7 cellular contexts compared by ENCODE assay signal in genomic region chr12:110826592-110827200, GRCh38. TPM values are rescaled to one million over a fixed set of nuclear protein-coding genes. Genes with fewer than 3 reads are reported as not detected.
DNase-seq lines count a peak whose midpoint lies in the region; ATAC-seq, FAIRE-seq and TF ChIP-seq lines count a peak whose summit lies in the region.

No MANE protein-coding gene starts in this region.

- peak overlapping the region; percentile 80 for H3K4me3 Mint-ChIP-seq in memory B cell

- ATAC-seq in HG03520 (IDR thresholded peaks at IDR 0.05; ENCODE audit: unreplicated experiment) (peak; percentile 51), memory B cell (ENCODE audit: low read depth) (peak; percentile 99)

- H3K27me3 Mint-ChIP-seq in memory B cell, result peaks cover 7% of the 10 kb centered on the region

- FAIRE-seq in GM12891 (lab: Jason Lieb, UNC), result peak; percentile 99

- no peaks in the 10 kb centered on the region for H3K9me3 Mint-ChIP-seq in memory B cell

- TF ChIP-seq POLR2A in GM12891 (IDR thresholded peaks at IDR 0.05; ENCODE audit: low read depth, low read length), result no peak

- H3K36me3 Mint-ChIP-seq in memory B cell, result no peaks in the 10 kb centered on the region

- no peak overlapping the region for H3K27ac Mint-ChIP-seq in memory B cell

- H3K4me1 Mint-ChIP-seq in memory B cell, result peaks cover 9% of the 10 kb centered on the region

- DNase-seq in GM12891 (ENCODE audit: insufficient read length, low spot score), result peak; percentile 68
- DNase-seq in NCI-H82 (lab: John Stamatoyannopoulos, UW), result peak; percentile 93
- DNase-seq in activated CD4-positive, alpha-beta T cell treated with anti-CD3 and anti-CD28 coated beads, Interleukin-2, amount 50 U/mL, for 4 hours, result peak; percentile 80 to 85
- peak; percentile 96 for DNase-seq in ecto neural progenitor cell (ENCODE audit: low spot score)
- DNase-seq in memory B cell (ENCODE audit: low spot score in 2 of 2), result peak; percentile 85 to 89
- peak; percentile 55 for DNase-seq in stimulated activated CD8-positive, alpha-beta memory T cell treated with anti-CD3 and anti-CD28 coated beads, Interleukin-15, amount 100 ng/mL, for 1 hour (ENCODE audit: low read depth)

TF ChIP-seq in GM12891, 5 proteins besides CTCF, POLR2A, EP300 and RAD21:
- peak; percentile 52; the same call in 1 of the 2 replicates for TF ChIP-seq POU2F2 (IDR thresholded peaks at IDR 0.05; ENCODE audit: low read depth, low read length)
- TF ChIP-seq SPI1 (IDR thresholded peaks at IDR 0.05; ENCODE audit: low read depth, low read length), result no peak

RNA-seq across cellular contexts. Expression of gene CCDC63, which starts 20.1 kb away (rescaled TPM):
- polyA plus RNA-seq in GM12891 (2012; ENCODE audit: low read depth, missing spikeins), result not detected

Comparison
In these comparisons a context has a peak if more than half of its experiments do, and no peak if none do; other contexts are left out.
1. Peak in every context shown above with its lines: DNase-seq and ATAC-seq.